29 cellular contexts compared by ENCODE assay signal in genomic region chr6:166104872-166105271, GRCh38.
"Had no signal": no experiment of that assay in that cellular context is flagged by ENCODE, and none has a peak within 500 bp of the region (broad histone marks: within the 10 kb centered on the region; RNA-seq: fewer than 3 reads in every experiment).

No MANE protein-coding gene starts in this region.

- FAIRE-seq: colon, endometrium, endothelial cell of umbilical vein, frontal cortex had no signal

- H3K4me3 ChIP-seq: colonic mucosa, coronary artery, dorsolateral prefrontal cortex, esophagus muscularis mucosa, esophagus squamous epithelium, gastrocnemius medialis, gastroesophageal sphincter, heart left ventricle, heart right ventricle had no signal

- ATAC-seq: effector memory CD8-positive, alpha-beta T cell; esophagus mucosa; foreskin keratinocyte; gastrocnemius medialis; gastroesophageal sphincter; heart left ventricle had no signal

- H3K27ac ChIP-seq: colonic mucosa, coronary artery, dorsolateral prefrontal cortex, epithelial cell of prostate, esophagus muscularis mucosa, esophagus squamous epithelium, foreskin keratinocyte, gastrocnemius medialis, gastroesophageal sphincter, heart left ventricle, heart right ventricle had no signal

- H3K27me3 ChIP-seq: colonic mucosa, esophagus muscularis mucosa, foreskin keratinocyte, gastroesophageal sphincter had no signal

- H3K27ac Mint-ChIP-seq: dendritic cell treated with granulocyte-macrophage colony-stimulating factor and Interleukin-4, amounts not matched to agents 40 ng/mL and 50 ng/mL, for 4 days; effector memory CD8-positive, alpha-beta T cell; endodermal cell had no signal

- H3K4me1 ChIP-seq: colonic mucosa, esophagus squamous epithelium, foreskin keratinocyte, gastrocnemius medialis, heart left ventricle had no signal

- H3K9me3 Mint-ChIP-seq: dendritic cell treated with granulocyte-macrophage colony-stimulating factor and Interleukin-4, amounts not matched to agents 40 ng/mL and 50 ng/mL, for 4 days had no signal

- H3K36me3 ChIP-seq: colonic mucosa, esophagus muscularis mucosa, esophagus squamous epithelium, gastrocnemius medialis, gastroesophageal sphincter, heart left ventricle, heart right ventricle had no signal

- H3K4me3 Mint-ChIP-seq: dendritic cell treated with granulocyte-macrophage colony-stimulating factor and Interleukin-4, amounts not matched to agents 40 ng/mL and 50 ng/mL, for 4 days; effector memory CD8-positive, alpha-beta T cell; endodermal cell had no signal

- H3K9me3 ChIP-seq: colonic mucosa, gastrocnemius medialis had no signal

- DNase-seq: colonic mucosa; cortex of kidney; dermis blood vessel endothelial cell; dorsolateral prefrontal cortex; effector CD4-positive, alpha-beta T cell; effector CD8-positive, alpha-beta T cell; effector memory CD4-positive, alpha-beta T cell; effector memory CD8-positive, alpha-beta T cell; endodermal cell; erythroblast; esophagus squamous epithelium; foreskin fibroblast; foreskin keratinocyte; foreskin melanocyte; gastrocnemius medialis; glutamatergic neuron; head of caudate nucleus; heart left ventricle; heart right ventricle had no signal
